Comparison of ENCODE assay signal across 1 cellular context in the genomic region with DNA sequence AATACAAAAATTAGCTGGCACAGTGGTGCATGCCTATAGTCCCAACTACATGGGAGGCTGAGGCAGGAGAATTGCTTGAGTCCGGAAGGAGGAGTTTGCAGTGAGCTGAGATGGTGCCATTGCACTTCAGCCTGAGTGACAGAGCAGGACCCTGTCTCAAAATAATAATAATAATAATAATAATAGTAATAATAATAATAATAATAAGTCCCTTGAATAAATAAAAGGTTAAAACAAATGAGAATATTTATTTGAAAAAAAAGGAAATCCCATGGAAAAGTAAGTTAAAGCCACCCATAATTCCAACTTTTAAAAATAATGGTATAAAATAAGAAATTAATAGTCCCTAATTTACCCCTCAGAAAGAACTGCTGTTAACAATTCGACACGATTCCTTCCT.
TF ChIP-seq lines count a peak whose summit lies in the region.

No MANE protein-coding gene starts in this region.

TF ChIP-seq in SK-N-SH treated with all-trans-retinoic acid at 6 μM for 48 hours, 23 proteins besides CTCF, POLR2A, EP300 and RAD21 (continued from another document):
- TF ChIP-seq, protein P1, sequence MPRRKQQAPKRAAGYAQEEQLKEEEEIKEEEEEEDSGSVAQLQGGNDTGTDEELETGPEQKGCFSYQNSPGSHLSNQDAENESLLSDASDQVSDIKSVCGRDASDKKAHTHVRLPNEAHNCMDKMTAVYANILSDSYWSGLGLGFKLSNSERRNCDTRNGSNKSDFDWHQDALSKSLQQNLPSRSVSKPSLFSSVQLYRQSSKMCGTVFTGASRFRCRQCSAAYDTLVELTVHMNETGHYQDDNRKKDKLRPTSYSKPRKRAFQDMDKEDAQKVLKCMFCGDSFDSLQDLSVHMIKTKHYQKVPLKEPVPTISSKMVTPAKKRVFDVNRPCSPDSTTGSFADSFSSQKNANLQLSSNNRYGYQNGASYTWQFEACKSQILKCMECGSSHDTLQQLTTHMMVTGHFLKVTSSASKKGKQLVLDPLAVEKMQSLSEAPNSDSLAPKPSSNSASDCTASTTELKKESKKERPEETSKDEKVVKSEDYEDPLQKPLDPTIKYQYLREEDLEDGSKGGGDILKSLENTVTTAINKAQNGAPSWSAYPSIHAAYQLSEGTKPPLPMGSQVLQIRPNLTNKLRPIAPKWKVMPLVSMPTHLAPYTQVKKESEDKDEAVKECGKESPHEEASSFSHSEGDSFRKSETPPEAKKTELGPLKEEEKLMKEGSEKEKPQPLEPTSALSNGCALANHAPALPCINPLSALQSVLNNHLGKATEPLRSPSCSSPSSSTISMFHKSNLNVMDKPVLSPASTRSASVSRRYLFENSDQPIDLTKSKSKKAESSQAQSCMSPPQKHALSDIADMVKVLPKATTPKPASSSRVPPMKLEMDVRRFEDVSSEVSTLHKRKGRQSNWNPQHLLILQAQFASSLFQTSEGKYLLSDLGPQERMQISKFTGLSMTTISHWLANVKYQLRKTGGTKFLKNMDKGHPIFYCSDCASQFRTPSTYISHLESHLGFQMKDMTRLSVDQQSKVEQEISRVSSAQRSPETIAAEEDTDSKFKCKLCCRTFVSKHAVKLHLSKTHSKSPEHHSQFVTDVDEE (CRISPR knock-in tag; IDR thresholded peaks at IDR 0.05) = no peak
- no peak for TF ChIP-seq GLIS3 (CRISPR knock-in tag; IDR thresholded peaks at IDR 0.05)
- TF ChIP-seq, protein P2, sequence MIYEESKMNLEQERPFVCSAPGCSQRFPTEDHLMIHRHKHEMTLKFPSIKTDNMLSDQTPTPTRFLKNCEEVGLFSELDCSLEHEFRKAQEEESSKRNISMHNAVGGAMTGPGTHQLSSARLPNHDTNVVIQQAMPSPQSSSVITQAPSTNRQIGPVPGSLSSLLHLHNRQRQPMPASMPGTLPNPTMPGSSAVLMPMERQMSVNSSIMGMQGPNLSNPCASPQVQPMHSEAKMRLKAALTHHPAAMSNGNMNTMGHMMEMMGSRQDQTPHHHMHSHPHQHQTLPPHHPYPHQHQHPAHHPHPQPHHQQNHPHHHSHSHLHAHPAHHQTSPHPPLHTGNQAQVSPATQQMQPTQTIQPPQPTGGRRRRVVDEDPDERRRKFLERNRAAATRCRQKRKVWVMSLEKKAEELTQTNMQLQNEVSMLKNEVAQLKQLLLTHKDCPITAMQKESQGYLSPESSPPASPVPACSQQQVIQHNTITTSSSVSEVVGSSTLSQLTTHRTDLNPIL (CRISPR knock-in tag; IDR thresholded peaks at IDR 0.05; ENCODE audit: low read depth) = no peak
TF ChIP-seq in SK-N-SH treated with all-trans-retinoic acid at 6 μM for 48 hours: peak in this region for 0.
